ENCODE assay signal across 12 cellular contexts in genomic region chr4:87122252-87122651, GRCh38.
DNase-seq lines count a peak whose midpoint lies in the region; ATAC-seq, FAIRE-seq and TF ChIP-seq lines count a peak whose summit lies in the region.
"Had no signal": no experiment of that assay in that cellular context is flagged by ENCODE, and none has a peak within 500 bp of the region (broad histone marks: within the 10 kb centered on the region; RNA-seq: fewer than 3 reads in every experiment).

No MANE protein-coding gene starts in this region.

- no peak overlapping the region for H3K4me3 ChIP-seq in astrocyte (ENCODE audit: insufficient read depth, low read depth, low read length)
- H3K4me3 ChIP-seq in subcutaneous abdominal adipose tissue (ENCODE audit: low read depth in 1 of 5, low read length in 5 of 5) = no peak overlapping the region

- POLR2A ChIA-PET in activated CD4-positive, alpha-beta T cell treated with anti-CD3 and anti-CD28 coated beads for 36 hours (lab: Charles Lee) = no interaction called here

- H4K20me1 ChIP-seq in astrocyte (ENCODE audit: insufficient read depth, low read length) = peaks cover 4% of the 10 kb centered on the region

- no peak for TF ChIP-seq CTCF in astrocyte (IDR thresholded peaks at IDR 0.05; ENCODE audit: insufficient read depth, low read depth, low read length)

- H3K9me3 ChIP-seq in astrocyte (ENCODE audit: insufficient read depth, low read depth, low read length) = no peaks in the 10 kb centered on the region
- no peaks in the 10 kb centered on the region for H3K9me3 ChIP-seq in subcutaneous abdominal adipose tissue (ENCODE audit: control insufficient read depth in 5 of 5, low read length in 5 of 5)

- H3K4me1 ChIP-seq in astrocyte (ENCODE audit: insufficient read depth, low read length) = peaks cover 10% of the 10 kb centered on the region
- H3K4me1 ChIP-seq in subcutaneous abdominal adipose tissue (ENCODE audit: control insufficient read depth in 5 of 5, insufficient read depth in 5 of 5, low read length in 5 of 5) = peaks cover 15 to 37% (median 28%) of the 10 kb centered on the region in 5 donors

- H3K27ac Mint-ChIP-seq in astrocyte (ENCODE audit: unreplicated experiment) = peak overlapping the region; percentile 6
- no peak overlapping the region for H3K27ac Mint-ChIP-seq in activated CD4-positive, alpha-beta T cell treated with anti-CD3 and anti-CD28 coated beads for 36 hours

- H3K9ac ChIP-seq in astrocyte (ENCODE audit: low read length) (no peak overlapping the region), subcutaneous abdominal adipose tissue (ENCODE audit: low read length in 5 of 5) (no peak overlapping the region)

- no peak for FAIRE-seq in astrocyte (lab: Jason Lieb, UNC)
- FAIRE-seq: endothelial cell of umbilical vein had no signal

- H3K36me3 ChIP-seq in astrocyte (ENCODE audit: insufficient read depth, low read length) = no peaks in the 10 kb centered on the region
- peaks cover 17 to 49% (median 42%) of the 10 kb centered on the region in 5 donors for H3K36me3 ChIP-seq in subcutaneous abdominal adipose tissue (ENCODE audit: control insufficient read depth in 5 of 5, insufficient read depth in 5 of 5, low read length in 5 of 5)

- DNase-seq in MV-4-11 (lab: John Stamatoyannopoulos, UW) (peak; percentile 22), astrocyte (ENCODE audit: low read depth) (no peak), iris pigment epithelial cell (ENCODE audit: low read depth) (peak; percentile 46)
- DNase-seq in activated CD4-positive, alpha-beta T cell treated with anti-CD3 and anti-CD28 coated beads for 36 hours = no peak
- DNase-seq: activated effector memory CD4-positive, alpha-beta T cell treated with Interleukin-2 at 50 U/mL for 16 hours; COR-L47; NCI-H1092 treated with DMSO at 0.1 percent for 48 hours; stimulated activated CD4-positive, alpha-beta T cell treated with anti-CD3 and anti-CD28 coated beads, Interleukin-15, amount 100 ng/mL, for 24 hours had no signal

- intact Hi-C loops in activated CD4-positive, alpha-beta T cell treated with anti-CD3 and anti-CD28 coated beads for 36 hours (cut with DNase I, micrococcal nuclease) = no loop called here

- H3K4me3 Mint-ChIP-seq in astrocyte (ENCODE audit: unreplicated experiment) = no peak overlapping the region
- no peak overlapping the region for H3K4me3 Mint-ChIP-seq in activated CD4-positive, alpha-beta T cell treated with anti-CD3 and anti-CD28 coated beads for 36 hours

- CTCF ChIA-PET in activated CD4-positive, alpha-beta T cell treated with anti-CD3 and anti-CD28 coated beads for 36 hours (lab: Charles Lee) = no interaction called here

- peaks cover 23% of the 10 kb centered on the region for H3K36me3 Mint-ChIP-seq in astrocyte (ENCODE audit: low read depth, unreplicated experiment)
- peaks cover 42% of the 10 kb centered on the region for H3K36me3 Mint-ChIP-seq in activated CD4-positive, alpha-beta T cell treated with anti-CD3 and anti-CD28 coated beads for 36 hours (ENCODE audit: low read depth)

- no peak for ATAC-seq in activated CD4-positive, alpha-beta T cell treated with anti-CD3 and anti-CD28 coated beads for 36 hours
- no peak for ATAC-seq in GM21825 (IDR thresholded peaks at IDR 0.05; ENCODE audit: unreplicated experiment)
- no peak for ATAC-seq in GM21717 (IDR thresholded peaks at IDR 0.05; ENCODE audit: unreplicated experiment)

- peaks cover 49% of the 10 kb centered on the region for H3K4me1 Mint-ChIP-seq in astrocyte (ENCODE audit: low read depth, unreplicated experiment)
- H3K4me1 Mint-ChIP-seq in activated CD4-positive, alpha-beta T cell treated with anti-CD3 and anti-CD28 coated beads for 36 hours = peaks cover 29% of the 10 kb centered on the region

- no peak overlapping the region for H3K27ac ChIP-seq in astrocyte (ENCODE audit: low read depth, low read length)
- peak overlapping the region; percentile 84 for H3K27ac ChIP-seq in subcutaneous abdominal adipose tissue (ENCODE audit: low read depth, low read length)

- H3K9me3 Mint-ChIP-seq in astrocyte (ENCODE audit: unreplicated experiment) = no peaks in the 10 kb centered on the region
- no peaks in the 10 kb centered on the region for H3K9me3 Mint-ChIP-seq in activated CD4-positive, alpha-beta T cell treated with anti-CD3 and anti-CD28 coated beads for 36 hours (ENCODE audit: low read depth)

- H3K27me3 ChIP-seq in astrocyte (ENCODE audit: insufficient read depth, low read length) (no peaks in the 10 kb centered on the region), subcutaneous abdominal adipose tissue (ENCODE audit: control insufficient read depth in 5 of 5, insufficient read depth in 4 of 5, low read length in 5 of 5) (no peaks in the 10 kb centered on the region)

- peaks cover 4% of the 10 kb centered on the region for H3K79me2 ChIP-seq in astrocyte (ENCODE audit: insufficient read depth, low read length)

- no peak overlapping the region for H2AFZ ChIP-seq in astrocyte (ENCODE audit: low read depth, low read length)

- H3K27me3 Mint-ChIP-seq in astrocyte (ENCODE audit: low read depth, unreplicated experiment) = no peaks in the 10 kb centered on the region
- H3K27me3 Mint-ChIP-seq in activated CD4-positive, alpha-beta T cell treated with anti-CD3 and anti-CD28 coated beads for 36 hours = no peaks in the 10 kb centered on the region

- H3K4me2 ChIP-seq in astrocyte (ENCODE audit: low read length) = no peak overlapping the region

Comparison
In these comparisons a context has a peak if more than half of its experiments do, and no peak if none do; other contexts are left out.
1. DNase-seq: peak in MV-4-11 (single experiment) and iris pigment epithelial cell (single experiment); none in astrocyte (single experiment) and activated CD4-positive, alpha-beta T cell treated with anti-CD3 and anti-CD28 coated beads for 36 hours (single experiment).